Comparison of ENCODE assay signal across 14 cellular contexts in genomic region chr12:57781241-57781640, GRCh38. TPM values are rescaled to one million over a fixed set of nuclear protein-coding genes. Genes with fewer than 3 reads are reported as not detected.
A peak's percentile ranks its signal among the peaks of the same experiment; 100 is the strongest.
DNase-seq lines count a peak whose midpoint lies in the region; ATAC-seq and TF ChIP-seq lines count a peak whose summit lies in the region.
"Had no signal": no experiment of that assay in that cellular context is flagged by ENCODE, and none has a peak within 500 bp of the region (broad histone marks: within the 10 kb centered on the region; RNA-seq: fewer than 3 reads in every experiment).

No MANE protein-coding gene starts in this region.

- no peaks in the 10 kb centered on the region for H3K27me3 ChIP-seq in MM.1S (replicated peaks; ENCODE audit: insufficient read depth, low read length)
- H3K27me3 ChIP-seq: gastrocnemius medialis, neural progenitor cell, right atrium auricular region, suprapubic skin had no signal

- H3F3A ChIP-seq in MM.1S (ENCODE audit: insufficient read depth, low read length): 0 out of 2 replicates have a peak, but pooled peaks cover 3% of the 10 kb centered on the region

- no peak overlapping the region for H3K4me3 Mint-ChIP-seq in activated CD4-positive, alpha-beta T cell treated with anti-CD3 and anti-CD28 coated beads for 36 hours
- H3K4me3 Mint-ChIP-seq in activated CD4-positive, alpha-beta memory T cell treated with anti-CD3 and anti-CD28 coated beads for 36 hours: no peak overlapping the region
- peak overlapping the region in 9 of 10 donors; percentile 10 to 100 (median 99) for H3K4me3 Mint-ChIP-seq in naive thymus-derived CD8-positive, alpha-beta T cell
- H3K4me3 Mint-ChIP-seq: neural progenitor cell had no signal

- DNase-seq in activated CD4-positive, alpha-beta T cell treated with anti-CD3 and anti-CD28 coated beads for 36 hours: no peak
- no peak for DNase-seq in activated CD4-positive, alpha-beta T cell treated with anti-CD3 and anti-CD28 coated beads, Interleukin-2, amount 50 U/mL, for 1 hour
- DNase-seq in MM.1S (no peak), amniotic stem cell (lab: John Stamatoyannopoulos, UW) (no peak)
- DNase-seq in activated CD4-positive, alpha-beta memory T cell treated with anti-CD3 and anti-CD28 coated beads for 36 hours: no peak
- peak in 1 of 10 donors; percentile 11 for DNase-seq in naive thymus-derived CD8-positive, alpha-beta T cell
- DNase-seq in stimulated activated CD4-positive, alpha-beta T cell treated with anti-CD3 and anti-CD28 coated beads, Interleukin-2, amount 100 ng/mL, for 48 hours: no peak
- DNase-seq: gastrocnemius medialis, NCI-H187 treated with DMSO at 0.1 percent for 48 hours had no signal

- no peak for ATAC-seq in activated CD4-positive, alpha-beta T cell treated with anti-CD3 and anti-CD28 coated beads for 36 hours
- ATAC-seq in naive thymus-derived CD8-positive, alpha-beta T cell: peak in 1 of 2 donors; percentile 23
- ATAC-seq in HG03139 (IDR thresholded peaks at IDR 0.05; ENCODE audit: unreplicated experiment): no peak
- ATAC-seq: gastrocnemius medialis had no signal

- peaks cover 16% of the 10 kb centered on the region for H3K36me3 Mint-ChIP-seq in activated CD4-positive, alpha-beta T cell treated with anti-CD3 and anti-CD28 coated beads for 36 hours (ENCODE audit: low read depth)
- peaks cover 14% of the 10 kb centered on the region for H3K36me3 Mint-ChIP-seq in activated CD4-positive, alpha-beta memory T cell treated with anti-CD3 and anti-CD28 coated beads for 36 hours
- H3K36me3 Mint-ChIP-seq in naive thymus-derived CD8-positive, alpha-beta T cell: peaks cover 0 to 13% (median 4%) of the 10 kb centered on the region in 3 donors

- POLR2A ChIA-PET in activated CD4-positive, alpha-beta T cell treated with anti-CD3 and anti-CD28 coated beads for 36 hours (lab: Charles Lee): no interaction called here
- POLR2A ChIA-PET in activated CD4-positive, alpha-beta memory T cell treated with anti-CD3 and anti-CD28 coated beads for 36 hours (lab: Charles Lee): interaction anchor here (0.9 to 2.9 kb wide), 4 partner anchors 9 to 117 kb away, joined by 3 to 10 read pairs (median 4); partner anchors contain the start of genes EEF1AKMT3 and METTL1
- POLR2A ChIA-PET in naive thymus-derived CD8-positive, alpha-beta T cell (lab: Charles Lee): interaction anchor here (0.6 to 3.0 kb wide), 9 partner anchors 9 to 360 kb away, joined by 3 to 20 read pairs (median 5); partner anchors contain the start of genes CDK4, CTDSP2, EEF1AKMT3 and METTL1

- H2AFZ ChIP-seq in MM.1S (ENCODE audit: low read length): no peak overlapping the region
- H2AFZ ChIP-seq: neural progenitor cell had no signal

- no peak for TF ChIP-seq CTCF in MM.1S (IDR thresholded peaks at IDR 0.05; ENCODE audit: low read length)

- H3K79me2 ChIP-seq in MM.1S (ENCODE audit: low read length): peaks cover 33% of the 10 kb centered on the region

- no peaks in the 10 kb centered on the region for H3K9me3 Mint-ChIP-seq in activated CD4-positive, alpha-beta T cell treated with anti-CD3 and anti-CD28 coated beads for 36 hours (ENCODE audit: low read depth)
- H3K9me3 Mint-ChIP-seq in activated CD4-positive, alpha-beta memory T cell treated with anti-CD3 and anti-CD28 coated beads for 36 hours: no peaks in the 10 kb centered on the region
- H3K9me3 Mint-ChIP-seq in naive thymus-derived CD8-positive, alpha-beta T cell: no peaks in the 10 kb centered on the region
- H3K9me3 Mint-ChIP-seq: neural progenitor cell had no signal

- H3K4me1 ChIP-seq in MM.1S (ENCODE audit: low read length): peaks cover 12% of the 10 kb centered on the region
- H3K4me1 ChIP-seq: neural progenitor cell had no signal

- H3K9me2 ChIP-seq in MM.1S (replicated peaks; ENCODE audit: insufficient read depth, low read length): no peaks in the 10 kb centered on the region

- H3K4me3 ChIP-seq in MM.1S (ENCODE audit: low read length): no peak overlapping the region
- H3K4me3 ChIP-seq: gastrocnemius medialis, GM12878, neural progenitor cell, right atrium auricular region, suprapubic skin had no signal

- H3K27me3 Mint-ChIP-seq in activated CD4-positive, alpha-beta T cell treated with anti-CD3 and anti-CD28 coated beads for 36 hours: no peaks in the 10 kb centered on the region
- H3K27me3 Mint-ChIP-seq in activated CD4-positive, alpha-beta memory T cell treated with anti-CD3 and anti-CD28 coated beads for 36 hours: no peaks in the 10 kb centered on the region
- peaks cover 0 to 4% (median 0%) of the 10 kb centered on the region in 5 donors for H3K27me3 Mint-ChIP-seq in naive thymus-derived CD8-positive, alpha-beta T cell

- peaks cover 35% of the 10 kb centered on the region for H3K4me1 Mint-ChIP-seq in activated CD4-positive, alpha-beta T cell treated with anti-CD3 and anti-CD28 coated beads for 36 hours
- peaks cover 37% of the 10 kb centered on the region for H3K4me1 Mint-ChIP-seq in activated CD4-positive, alpha-beta memory T cell treated with anti-CD3 and anti-CD28 coated beads for 36 hours (ENCODE audit: low read depth)
- H3K4me1 Mint-ChIP-seq in naive thymus-derived CD8-positive, alpha-beta T cell: peaks cover 27 to 53% (median 43%) of the 10 kb centered on the region in 4 donors

- H3K27ac Mint-ChIP-seq in activated CD4-positive, alpha-beta T cell treated with anti-CD3 and anti-CD28 coated beads for 36 hours: peak overlapping the region; percentile 98
- peak overlapping the region; percentile 93 for H3K27ac Mint-ChIP-seq in activated CD4-positive, alpha-beta memory T cell treated with anti-CD3 and anti-CD28 coated beads for 36 hours
- peak overlapping the region; percentile 45 to 100 (median 99) for H3K27ac Mint-ChIP-seq in naive thymus-derived CD8-positive, alpha-beta T cell
- H3K27ac Mint-ChIP-seq: neural progenitor cell had no signal

- 0 out of 2 replicates have a peak, but pooled peaks cover 5% of the 10 kb centered on the region for H3K36me3 ChIP-seq in MM.1S (replicated peaks; ENCODE audit: insufficient read depth, low read length)
- H3K36me3 ChIP-seq: neural progenitor cell had no signal

- no peaks in the 10 kb centered on the region for H4K20me1 ChIP-seq in MM.1S (ENCODE audit: insufficient read depth, low read length)

- peak overlapping the region; percentile 42; the same call in 1 of the 2 replicates for H3K4me2 ChIP-seq in MM.1S (ENCODE audit: low read depth, low read length)
- H3K4me2 ChIP-seq: neural progenitor cell had no signal

- intact Hi-C loops in activated CD4-positive, alpha-beta T cell treated with anti-CD3 and anti-CD28 coated beads for 36 hours (cut with DNase I, micrococcal nuclease): loop anchor here in 1 of 2 experiments (5.0 kb wide), 1 partner anchor 66 kb away; the partner anchor contains the start of gene CTDSP2
- intact Hi-C loops in activated CD4-positive, alpha-beta memory T cell treated with anti-CD3 and anti-CD28 coated beads for 36 hours (cut with micrococcal nuclease): no loop called here

- no peak overlapping the region for H3K9ac ChIP-seq in MM.1S (ENCODE audit: low read length)
- H3K9ac ChIP-seq: neural progenitor cell had no signal

- H3K27ac ChIP-seq in MM.1S (ENCODE audit: low read length): 0 out of 2 replicates have a peak overlapping the region, but pooled peaks have one; percentile 5
- H3K27ac ChIP-seq: gastrocnemius medialis, neural progenitor cell, right atrium auricular region, suprapubic skin had no signal

- no peaks in the 10 kb centered on the region for H3K9me3 ChIP-seq in MM.1S (replicated peaks; ENCODE audit: insufficient read depth, low read length)
- H3K9me3 ChIP-seq: gastrocnemius medialis, right atrium auricular region, suprapubic skin had no signal

- CTCF ChIA-PET in activated CD4-positive, alpha-beta T cell treated with anti-CD3 and anti-CD28 coated beads for 36 hours (lab: Charles Lee): interaction anchor here (0.7 to 3.8 kb wide), 16 partner anchors 9 to 606 kb away, joined by 3 to 24 read pairs (median 4); partner anchors contain the start of genes EEF1AKMT3, METTL1 and TSPAN31
- CTCF ChIA-PET in activated CD4-positive, alpha-beta memory T cell treated with anti-CD3 and anti-CD28 coated beads for 36 hours (lab: Charles Lee): interaction anchor here (0.6 to 2.8 kb wide), 10 partner anchors 10 to 124 kb away, joined by 3 to 25 read pairs (median 5); partner anchors contain the start of genes CTDSP2, EEF1AKMT3 and METTL1

RNA-seq across cellular contexts. Expression of gene TSFM, which starts 1.3 kb away (rescaled TPM):
- total RNA-seq in activated CD4-positive, alpha-beta T cell treated with anti-CD3 and anti-CD28 coated beads for 36 hours: 10 to 100 TPM; 30.7 to 56.9 TPM
- total RNA-seq in activated CD4-positive, alpha-beta memory T cell treated with anti-CD3 and anti-CD28 coated beads for 36 hours: 10 to 100 TPM; 45.5 to 47.2 TPM
- 10 to 100 TPM; 18.9 to 29.0 TPM for total RNA-seq in naive thymus-derived CD8-positive, alpha-beta T cell
- polyA plus RNA-seq in naive thymus-derived CD8-positive, alpha-beta T cell: 10 to 100 TPM; 25.5 to 31.0 (median 28.3) TPM

RNA-seq across cellular contexts. Expression of gene EEF1AKMT3, which starts 8.8 kb away (rescaled TPM):
- 1 to 10 TPM; 2.5 to 3.9 TPM for total RNA-seq in activated CD4-positive, alpha-beta T cell treated with anti-CD3 and anti-CD28 coated beads for 36 hours
- 1 to 10 TPM; 3.7 to 3.9 TPM for total RNA-seq in activated CD4-positive, alpha-beta memory T cell treated with anti-CD3 and anti-CD28 coated beads for 36 hours
- total RNA-seq in naive thymus-derived CD8-positive, alpha-beta T cell: 1 to 10 TPM; 2.9 to 4.0 TPM
- 1 to 10 TPM; 1.4 to 4.2 (median 1.8) TPM for polyA plus RNA-seq in naive thymus-derived CD8-positive, alpha-beta T cell

RNA-seq across cellular contexts. Expression of gene METTL1, which starts 9.3 kb away (rescaled TPM):
- total RNA-seq in activated CD4-positive, alpha-beta T cell treated with anti-CD3 and anti-CD28 coated beads for 36 hours: 10 to 100 TPM; 31.9 to 33.5 TPM
- total RNA-seq in activated CD4-positive, alpha-beta memory T cell treated with anti-CD3 and anti-CD28 coated beads for 36 hours: 10 to 100 TPM; 30.0 to 32.0 TPM
- 10 to 100 TPM; 14.6 to 17.6 TPM for total RNA-seq in naive thymus-derived CD8-positive, alpha-beta T cell
- polyA plus RNA-seq in naive thymus-derived CD8-positive, alpha-beta T cell: 10 to 100 TPM; 12.9 to 21.7 (median 18.7) TPM

RNA-seq across cellular contexts. Expression of gene CYP27B1, which starts 14.4 kb away (rescaled TPM):
- total RNA-seq in activated CD4-positive, alpha-beta T cell treated with anti-CD3 and anti-CD28 coated beads for 36 hours: 1 to 10 TPM; 6.6 to 6.8 TPM
- 1 to 10 TPM; 7.1 to 8.2 TPM for total RNA-seq in activated CD4-positive, alpha-beta memory T cell treated with anti-CD3 and anti-CD28 coated beads for 36 hours
- 1 to 10 TPM; 1.4 to 1.6 TPM for total RNA-seq in naive thymus-derived CD8-positive, alpha-beta T cell
- polyA plus RNA-seq in naive thymus-derived CD8-positive, alpha-beta T cell: not detected
- total RNA-seq: gastrocnemius medialis had no signal

RNA-seq across cellular contexts. Expression of gene MARCHF9, which starts 26.3 kb away (rescaled TPM):
- 10 to 100 TPM; 20.9 to 22.5 TPM for total RNA-seq in activated CD4-positive, alpha-beta T cell treated with anti-CD3 and anti-CD28 coated beads for 36 hours
- 10 to 100 TPM; 20.9 to 21.2 TPM for total RNA-seq in activated CD4-positive, alpha-beta memory T cell treated with anti-CD3 and anti-CD28 coated beads for 36 hours
- total RNA-seq in naive thymus-derived CD8-positive, alpha-beta T cell: 10 to 100 TPM; 59.5 to 64.8 TPM
- polyA plus RNA-seq in naive thymus-derived CD8-positive, alpha-beta T cell: 1 to 10 TPM; 2.2 to 6.6 (median 4.5) TPM

Comparison
In these comparisons a context has a peak if more than half of its experiments do, and no peak if none do; other contexts are left out.
1. H3K4me3 Mint-ChIP-seq: peak in naive thymus-derived CD8-positive, alpha-beta T cell (9 of 10); none in activated CD4-positive, alpha-beta T cell treated with anti-CD3 and anti-CD28 coated beads for 36 hours (single experiment) and activated CD4-positive, alpha-beta memory T cell treated with anti-CD3 and anti-CD28 coated beads for 36 hours (single experiment).
2. Peak in every context shown above with its lines, with median percentiles within 50 percentile points of each other: H3K27ac Mint-ChIP-seq.